In the genomic region with DNA sequence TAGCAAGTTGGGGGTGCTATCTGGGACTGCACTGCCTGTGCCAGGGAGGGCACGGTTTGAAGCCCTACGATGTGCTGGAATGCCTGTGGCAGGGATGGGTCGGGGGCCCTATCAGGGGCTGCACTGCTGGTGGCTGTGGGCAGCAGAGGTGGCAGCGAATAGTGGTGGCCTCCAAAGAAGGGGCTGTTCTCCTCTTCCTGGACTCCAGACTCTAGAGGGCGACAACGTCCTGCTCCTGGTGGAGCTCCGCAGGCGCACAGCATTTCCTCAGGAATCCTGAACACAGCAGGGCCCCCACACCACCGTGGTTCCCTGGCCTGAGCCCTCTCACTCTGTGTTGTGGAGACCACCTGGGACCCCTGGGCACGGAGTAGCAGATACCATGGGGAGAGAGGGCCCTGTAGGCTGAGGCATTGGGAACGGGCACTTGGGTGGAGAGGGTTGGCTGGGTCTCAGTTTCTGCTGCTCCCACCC, we compare ENCODE assay signal across 11 cellular contexts.
DNase-seq lines count a peak whose midpoint lies in the region; ATAC-seq and TF ChIP-seq lines count a peak whose summit lies in the region.
"Had no signal": no experiment of that assay in that cellular context is flagged by ENCODE, and none has a peak within 500 bp of the region (broad histone marks: within the 10 kb centered on the region; RNA-seq: fewer than 3 reads in every experiment).

No MANE protein-coding gene starts in this region.

- H3K9me3 ChIP-seq in DND-41 (ENCODE audit: insufficient read depth, low read length, severe bottlenecking), result no peaks in the 10 kb centered on the region

- no peak overlapping the region for H2AFZ ChIP-seq in DND-41 (ENCODE audit: low read depth, low read length)

- TF ChIP-seq CTCF in DND-41 (IDR thresholded peaks at IDR 0.05; ENCODE audit: borderline replicate concordance, extremely low read depth, low read length, poor library complexity, severe bottlenecking) (peak; percentile 54), cardiac fibroblast (IDR thresholded peaks at IDR 0.05; ENCODE audit: low read depth, low read length) (peak; percentile 33)

- H3K27me3 ChIP-seq in DND-41 (ENCODE audit: insufficient read depth, low read length, poor library complexity), result no peaks in the 10 kb centered on the region

- peak; percentile 55 for ATAC-seq in DND-41 (ENCODE audit: insufficient read depth, low read depth)
- no peak for ATAC-seq in GM18505 (IDR thresholded peaks at IDR 0.05; ENCODE audit: unreplicated experiment)
- no peak for ATAC-seq in HG02938 (IDR thresholded peaks at IDR 0.05; ENCODE audit: unreplicated experiment)
- ATAC-seq in HG03520 (IDR thresholded peaks at IDR 0.05; ENCODE audit: unreplicated experiment), result no peak

- DNase-seq in DND-41, result peak; percentile 22
- peak; percentile 68 for DNase-seq in HT1080 (ENCODE audit: low read depth)
- DNase-seq in cardiac fibroblast (ENCODE audit: low read depth in 2 of 2), result peak in 1 of 2 donors; percentile 36
- DNase-seq in lung microvascular endothelial cell (ENCODE audit: low read depth in 2 of 2), result peak; percentile 52 to 62
- DNase-seq in NCI-H1105 treated with DMSO at 0.1 percent for 48 hours (lab: John Stamatoyannopoulos, UW), result no peak
- DNase-seq: activated gamma-delta T cell; hypothalamus; stimulated activated CD4-positive, alpha-beta T cell treated with anti-CD3 and anti-CD28 coated beads, Interleukin-12 subunit alpha, Interleukin-12 subunit beta, amount 100 ng/mL, for 4 hours had no signal

- H3K4me2 ChIP-seq in DND-41 (ENCODE audit: insufficient read depth, low read length), result no peak overlapping the region

- no peaks in the 10 kb centered on the region for H4K20me1 ChIP-seq in DND-41 (ENCODE audit: insufficient read depth, low read length)

- H3K27ac ChIP-seq in DND-41 (ENCODE audit: low read length), result no peak overlapping the region

- no peak for TF ChIP-seq POLR2A in GM18505 (IDR thresholded peaks at IDR 0.05; ENCODE audit: borderline replicate concordance, extremely low read depth, insufficient read depth, insufficient read length)

- no peaks in the 10 kb centered on the region for H3K79me2 ChIP-seq in DND-41 (ENCODE audit: insufficient read depth, low read length)

- no peaks in the 10 kb centered on the region for H3K36me3 ChIP-seq in DND-41 (ENCODE audit: insufficient read depth, low read length)

- no peak overlapping the region for H3K4me3 ChIP-seq in DND-41 (ENCODE audit: low read depth in 1 of 2, low read length in 2 of 2)
- no peak overlapping the region for H3K4me3 ChIP-seq in cardiac fibroblast (replicated peaks in 1 of 2; ENCODE audit: low read depth in 2 of 2, low read length in 2 of 2)

- no peak overlapping the region for H3K9ac ChIP-seq in DND-41 (ENCODE audit: low read depth, low read length)

- no peaks in the 10 kb centered on the region for H3K4me1 ChIP-seq in DND-41 (ENCODE audit: insufficient read depth, low read length)
